Comparison of ENCODE assay signal across 1 cellular context in the genomic region with DNA sequence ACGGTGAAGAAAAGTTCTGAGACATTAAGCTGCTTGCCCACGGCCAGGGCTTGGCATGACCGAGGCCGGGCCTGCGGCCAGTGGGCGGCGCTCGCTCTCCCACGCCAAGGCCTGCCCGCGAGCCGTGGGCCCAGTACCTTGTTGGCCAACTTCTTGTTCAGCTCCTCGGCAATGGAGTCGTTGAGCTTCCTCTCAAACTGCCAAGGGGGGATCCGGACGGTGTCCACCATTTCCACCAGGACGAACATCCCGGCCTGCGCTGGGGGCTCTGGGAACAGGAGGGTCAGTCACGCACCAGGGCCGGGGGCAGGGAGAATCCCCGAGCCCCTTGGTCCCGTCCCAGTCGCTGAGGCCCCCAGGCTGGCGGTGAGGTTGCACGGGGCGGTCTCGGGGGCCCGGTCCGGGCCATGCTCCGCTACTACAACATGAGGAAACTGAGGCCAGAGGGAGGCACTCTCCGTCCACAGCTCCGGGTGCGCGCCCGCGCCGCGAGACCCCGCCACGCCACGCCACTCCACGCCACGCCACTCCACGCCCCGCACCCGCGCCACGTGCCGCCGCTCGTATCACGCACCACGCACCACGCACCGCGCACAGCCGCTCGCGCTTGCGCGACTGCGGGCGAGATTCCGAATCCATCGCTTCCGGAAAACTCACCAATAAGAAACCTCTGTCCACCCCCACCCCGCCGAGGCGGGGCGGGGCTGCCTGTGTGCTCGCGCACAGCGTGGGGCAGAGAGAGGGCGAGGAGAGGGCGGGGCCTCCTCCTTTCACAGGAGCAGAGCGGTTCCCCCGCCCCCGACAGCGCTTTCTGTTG.
A peak's percentile ranks its signal among the peaks of the same experiment; 100 is the strongest.
TF ChIP-seq lines count a peak whose summit lies in the region.

A gene with protein sequence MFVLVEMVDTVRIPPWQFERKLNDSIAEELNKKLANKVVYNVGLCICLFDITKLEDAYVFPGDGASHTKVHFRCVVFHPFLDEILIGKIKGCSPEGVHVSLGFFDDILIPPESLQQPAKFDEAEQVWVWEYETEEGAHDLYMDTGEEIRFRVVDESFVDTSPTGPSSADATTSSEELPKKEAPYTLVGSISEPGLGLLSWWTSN (minus strand): TSS at position 617 of the 817 bp plus-strand sequence. CDS start 369 bp downstream, at position 248.

TF ChIP-seq in K562, 482 proteins besides CTCF, POLR2A, EP300 and RAD21 (continued from another document and continues in another):
- peak; percentile 26 for TF ChIP-seq KDM5B (IDR thresholded peaks at IDR 0.05; ENCODE audit: insufficient replicate concordance, low read depth, low read length)
- TF ChIP-seq, protein P1, sequence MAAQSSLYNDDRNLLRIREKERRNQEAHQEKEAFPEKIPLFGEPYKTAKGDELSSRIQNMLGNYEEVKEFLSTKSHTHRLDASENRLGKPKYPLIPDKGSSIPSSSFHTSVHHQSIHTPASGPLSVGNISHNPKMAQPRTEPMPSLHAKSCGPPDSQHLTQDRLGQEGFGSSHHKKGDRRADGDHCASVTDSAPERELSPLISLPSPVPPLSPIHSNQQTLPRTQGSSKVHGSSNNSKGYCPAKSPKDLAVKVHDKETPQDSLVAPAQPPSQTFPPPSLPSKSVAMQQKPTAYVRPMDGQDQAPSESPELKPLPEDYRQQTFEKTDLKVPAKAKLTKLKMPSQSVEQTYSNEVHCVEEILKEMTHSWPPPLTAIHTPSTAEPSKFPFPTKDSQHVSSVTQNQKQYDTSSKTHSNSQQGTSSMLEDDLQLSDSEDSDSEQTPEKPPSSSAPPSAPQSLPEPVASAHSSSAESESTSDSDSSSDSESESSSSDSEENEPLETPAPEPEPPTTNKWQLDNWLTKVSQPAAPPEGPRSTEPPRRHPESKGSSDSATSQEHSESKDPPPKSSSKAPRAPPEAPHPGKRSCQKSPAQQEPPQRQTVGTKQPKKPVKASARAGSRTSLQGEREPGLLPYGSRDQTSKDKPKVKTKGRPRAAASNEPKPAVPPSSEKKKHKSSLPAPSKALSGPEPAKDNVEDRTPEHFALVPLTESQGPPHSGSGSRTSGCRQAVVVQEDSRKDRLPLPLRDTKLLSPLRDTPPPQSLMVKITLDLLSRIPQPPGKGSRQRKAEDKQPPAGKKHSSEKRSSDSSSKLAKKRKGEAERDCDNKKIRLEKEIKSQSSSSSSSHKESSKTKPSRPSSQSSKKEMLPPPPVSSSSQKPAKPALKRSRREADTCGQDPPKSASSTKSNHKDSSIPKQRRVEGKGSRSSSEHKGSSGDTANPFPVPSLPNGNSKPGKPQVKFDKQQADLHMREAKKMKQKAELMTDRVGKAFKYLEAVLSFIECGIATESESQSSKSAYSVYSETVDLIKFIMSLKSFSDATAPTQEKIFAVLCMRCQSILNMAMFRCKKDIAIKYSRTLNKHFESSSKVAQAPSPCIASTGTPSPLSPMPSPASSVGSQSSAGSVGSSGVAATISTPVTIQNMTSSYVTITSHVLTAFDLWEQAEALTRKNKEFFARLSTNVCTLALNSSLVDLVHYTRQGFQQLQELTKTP (IDR thresholded peaks at IDR 0.05; ENCODE audit: low read depth in 1 of 2, partially characterized antibody in 2 of 2), result no peak
- peak; percentile 76 for TF ChIP-seq ZFX (CRISPR knock-in tag; IDR thresholded peaks at IDR 0.05)
- TF ChIP-seq, protein P2, sequence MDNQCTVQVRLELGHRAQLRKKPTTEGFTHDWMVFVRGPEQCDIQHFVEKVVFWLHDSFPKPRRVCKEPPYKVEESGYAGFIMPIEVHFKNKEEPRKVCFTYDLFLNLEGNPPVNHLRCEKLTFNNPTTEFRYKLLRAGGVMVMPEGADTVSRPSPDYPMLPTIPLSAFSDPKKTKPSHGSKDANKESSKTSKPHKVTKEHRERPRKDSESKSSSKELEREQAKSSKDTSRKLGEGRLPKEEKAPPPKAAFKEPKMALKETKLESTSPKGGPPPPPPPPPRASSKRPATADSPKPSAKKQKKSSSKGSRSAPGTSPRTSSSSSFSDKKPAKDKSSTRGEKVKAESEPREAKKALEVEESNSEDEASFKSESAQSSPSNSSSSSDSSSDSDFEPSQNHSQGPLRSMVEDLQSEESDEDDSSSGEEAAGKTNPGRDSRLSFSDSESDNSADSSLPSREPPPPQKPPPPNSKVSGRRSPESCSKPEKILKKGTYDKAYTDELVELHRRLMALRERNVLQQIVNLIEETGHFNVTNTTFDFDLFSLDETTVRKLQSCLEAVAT (IDR thresholded peaks at IDR 0.05), result 0 out of 4 replicates have a peak, but pooled peaks of 1 of the 2 experiments have one; percentile 18
- peak in 1 of 3 experiments; percentile 52 for TF ChIP-seq YY1 (IDR thresholded peaks at IDR 0.05; ENCODE audit: borderline replicate concordance in 1 of 3, control insufficient read depth in 1 of 3, extremely low read depth in 1 of 3, insufficient read depth in 3 of 3, insufficient read length in 1 of 3, insufficient replicate concordance in 2 of 3, low read depth in 1 of 3, low read length in 2 of 3)
- TF ChIP-seq CHCHD3 (CRISPR knock-in tag; IDR thresholded peaks at IDR 0.05), result no peak
- no peak for TF ChIP-seq CBX1 (IDR thresholded peaks at IDR 0.05; ENCODE audit: low read depth)
- TF ChIP-seq NFYB (IDR thresholded peaks at IDR 0.05; ENCODE audit: extremely low read depth, insufficient read length), result peak; percentile 65
- TF ChIP-seq EGR1 (conservative IDR thresholded peaks at IDR 0.05), result peak; percentile 81
- no peak for TF ChIP-seq ZNF785 (CRISPR knock-in tag; IDR thresholded peaks at IDR 0.05)
- TF ChIP-seq EP400 (IDR thresholded peaks at IDR 0.05), result peak; percentile 64; the same call in 1 of the 2 replicates
- peak; percentile 74 for TF ChIP-seq RBM25 (IDR thresholded peaks at IDR 0.05; ENCODE audit: low read depth, low read length, severe bottlenecking)
- peak; percentile 86 to 98 for TF ChIP-seq MAZ (CRISPR knock-in tag; conservative IDR thresholded peaks at IDR 0.05 in 1 of 2, IDR thresholded peaks at IDR 0.05 in 1 of 2)
- peak; percentile 74; the same call in 1 of the 2 replicates for TF ChIP-seq MTA3 (IDR thresholded peaks at IDR 0.05; ENCODE audit: borderline replicate concordance)
- TF ChIP-seq CBX2 (IDR thresholded peaks at IDR 0.05; ENCODE audit: insufficient read depth, low read length, poor library complexity, severe bottlenecking), result no peak
- TF ChIP-seq, protein P3, sequence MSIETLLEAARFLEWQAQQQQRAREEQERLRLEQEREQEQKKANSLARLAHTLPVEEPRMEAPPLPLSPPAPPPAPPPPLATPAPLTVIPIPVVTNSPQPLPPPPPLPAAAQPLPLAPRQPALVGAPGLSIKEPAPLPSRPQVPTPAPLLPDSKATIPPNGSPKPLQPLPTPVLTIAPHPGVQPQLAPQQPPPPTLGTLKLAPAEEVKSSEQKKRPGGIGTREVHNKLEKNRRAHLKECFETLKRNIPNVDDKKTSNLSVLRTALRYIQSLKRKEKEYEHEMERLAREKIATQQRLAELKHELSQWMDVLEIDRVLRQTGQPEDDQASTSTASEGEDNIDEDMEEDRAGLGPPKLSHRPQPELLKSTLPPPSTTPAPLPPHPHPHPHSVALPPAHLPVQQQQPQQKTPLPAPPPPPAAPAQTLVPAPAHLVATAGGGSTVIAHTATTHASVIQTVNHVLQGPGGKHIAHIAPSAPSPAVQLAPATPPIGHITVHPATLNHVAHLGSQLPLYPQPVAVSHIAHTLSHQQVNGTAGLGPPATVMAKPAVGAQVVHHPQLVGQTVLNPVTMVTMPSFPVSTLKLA (conservative IDR thresholded peaks at IDR 0.05), result peak; percentile 50 to 74
- TF ChIP-seq, protein P4, sequence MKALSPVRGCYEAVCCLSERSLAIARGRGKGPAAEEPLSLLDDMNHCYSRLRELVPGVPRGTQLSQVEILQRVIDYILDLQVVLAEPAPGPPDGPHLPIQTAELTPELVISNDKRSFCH (CRISPR knock-in tag; IDR thresholded peaks at IDR 0.05), result no peak
- TF ChIP-seq, protein P4 (tag; IDR thresholded peaks at IDR 0.05), result 0 out of 2 replicates have a peak, but pooled peaks have one; percentile 52
- no peak for TF ChIP-seq MED1 (CRISPR knock-in tag; IDR thresholded peaks at IDR 0.05; ENCODE audit: borderline replicate concordance)
- TF ChIP-seq CSDE1 (IDR thresholded peaks at IDR 0.05), result peak in 1 of 2 experiments; percentile 49; a peak in 1 of 4 replicates
- TF ChIP-seq HMGN3 (IDR thresholded peaks at IDR 0.05; ENCODE audit: borderline replicate concordance, extremely low read depth, insufficient read length, low read depth, low read length), result peak; percentile 32
- peak; percentile 30; the same call in 1 of the 2 replicates for TF ChIP-seq MTA1 (IDR thresholded peaks at IDR 0.05; ENCODE audit: borderline replicate concordance)
- TF ChIP-seq MYC (IDR thresholded peaks at IDR 0.05; ENCODE audit: low read depth, low read length), result peak; percentile 87
- no peak for TF ChIP-seq MYC (CRISPR knock-in tag; IDR thresholded peaks at IDR 0.05; ENCODE audit: borderline replicate concordance, low read depth)
- peak; percentile 57; the same call in 1 of the 2 replicates for TF ChIP-seq BMI1 (IDR thresholded peaks at IDR 0.05; ENCODE audit: low read length)
- TF ChIP-seq, protein P5, sequence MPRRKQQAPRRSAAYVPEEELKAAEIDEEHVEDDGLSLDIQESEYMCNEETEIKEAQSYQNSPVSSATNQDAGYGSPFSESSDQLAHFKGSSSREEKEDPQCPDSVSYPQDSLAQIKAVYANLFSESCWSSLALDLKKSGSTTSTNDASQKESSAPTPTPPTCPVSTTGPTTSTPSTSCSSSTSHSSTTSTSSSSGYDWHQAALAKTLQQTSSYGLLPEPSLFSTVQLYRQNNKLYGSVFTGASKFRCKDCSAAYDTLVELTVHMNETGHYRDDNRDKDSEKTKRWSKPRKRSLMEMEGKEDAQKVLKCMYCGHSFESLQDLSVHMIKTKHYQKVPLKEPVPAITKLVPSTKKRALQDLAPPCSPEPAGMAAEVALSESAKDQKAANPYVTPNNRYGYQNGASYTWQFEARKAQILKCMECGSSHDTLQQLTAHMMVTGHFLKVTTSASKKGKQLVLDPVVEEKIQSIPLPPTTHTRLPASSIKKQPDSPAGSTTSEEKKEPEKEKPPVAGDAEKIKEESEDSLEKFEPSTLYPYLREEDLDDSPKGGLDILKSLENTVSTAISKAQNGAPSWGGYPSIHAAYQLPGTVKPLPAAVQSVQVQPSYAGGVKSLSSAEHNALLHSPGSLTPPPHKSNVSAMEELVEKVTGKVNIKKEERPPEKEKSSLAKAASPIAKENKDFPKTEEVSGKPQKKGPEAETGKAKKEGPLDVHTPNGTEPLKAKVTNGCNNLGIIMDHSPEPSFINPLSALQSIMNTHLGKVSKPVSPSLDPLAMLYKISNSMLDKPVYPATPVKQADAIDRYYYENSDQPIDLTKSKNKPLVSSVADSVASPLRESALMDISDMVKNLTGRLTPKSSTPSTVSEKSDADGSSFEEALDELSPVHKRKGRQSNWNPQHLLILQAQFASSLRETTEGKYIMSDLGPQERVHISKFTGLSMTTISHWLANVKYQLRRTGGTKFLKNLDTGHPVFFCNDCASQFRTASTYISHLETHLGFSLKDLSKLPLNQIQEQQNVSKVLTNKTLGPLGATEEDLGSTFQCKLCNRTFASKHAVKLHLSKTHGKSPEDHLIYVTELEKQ (CRISPR knock-in tag; IDR thresholded peaks at IDR 0.05), result no peak
- TF ChIP-seq SAP30 (IDR thresholded peaks at IDR 0.05; ENCODE audit: borderline replicate concordance, insufficient read depth, low read depth, low read length, poor library complexity, severe bottlenecking), result peak; percentile 82
- TF ChIP-seq CTBP1 (IDR thresholded peaks at IDR 0.05; ENCODE audit: borderline replicate concordance), result peak; percentile 38; the same call in 1 of the 2 replicates
- TF ChIP-seq, protein P6, sequence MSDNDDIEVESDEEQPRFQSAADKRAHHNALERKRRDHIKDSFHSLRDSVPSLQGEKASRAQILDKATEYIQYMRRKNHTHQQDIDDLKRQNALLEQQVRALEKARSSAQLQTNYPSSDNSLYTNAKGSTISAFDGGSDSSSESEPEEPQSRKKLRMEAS (CRISPR knock-in tag; IDR thresholded peaks at IDR 0.05), result peak; percentile 77
- TF ChIP-seq, protein P7, sequence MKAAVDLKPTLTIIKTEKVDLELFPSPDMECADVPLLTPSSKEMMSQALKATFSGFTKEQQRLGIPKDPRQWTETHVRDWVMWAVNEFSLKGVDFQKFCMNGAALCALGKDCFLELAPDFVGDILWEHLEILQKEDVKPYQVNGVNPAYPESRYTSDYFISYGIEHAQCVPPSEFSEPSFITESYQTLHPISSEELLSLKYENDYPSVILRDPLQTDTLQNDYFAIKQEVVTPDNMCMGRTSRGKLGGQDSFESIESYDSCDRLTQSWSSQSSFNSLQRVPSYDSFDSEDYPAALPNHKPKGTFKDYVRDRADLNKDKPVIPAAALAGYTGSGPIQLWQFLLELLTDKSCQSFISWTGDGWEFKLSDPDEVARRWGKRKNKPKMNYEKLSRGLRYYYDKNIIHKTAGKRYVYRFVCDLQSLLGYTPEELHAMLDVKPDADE (conservative IDR thresholded peaks at IDR 0.05; ENCODE audit: control insufficient read depth, low read depth, low read length), result peak; percentile 51; the same call in 1 of the 2 replicates
- peak; percentile 56; the same call in 1 of the 2 replicates for TF ChIP-seq SRSF3 (IDR thresholded peaks at IDR 0.05; ENCODE audit: insufficient read depth, low read length)
- TF ChIP-seq SAFB (IDR thresholded peaks at IDR 0.05; ENCODE audit: borderline replicate concordance, low read depth, low read length), result peak; percentile 98
- no peak for TF ChIP-seq RFX7 (CRISPR knock-in tag; IDR thresholded peaks at IDR 0.05)
- peak; percentile 42; the same call in 1 of the 2 replicates for TF ChIP-seq LCOR (CRISPR knock-in tag; IDR thresholded peaks at IDR 0.05)
- peak; percentile 57; the same call in 1 of the 2 replicates for TF ChIP-seq MXI1 (IDR thresholded peaks at IDR 0.05; ENCODE audit: low read depth, low read length)
- TF ChIP-seq ZBTB7A (IDR thresholded peaks at IDR 0.05; ENCODE audit: borderline replicate concordance, control insufficient read depth, low read depth, low read length), result peak; percentile 49; the same call in 1 of the 2 replicates
- peak in 1 of 2 experiments; percentile 34; a peak in 1 of 4 replicates for TF ChIP-seq SIN3A (IDR thresholded peaks at IDR 0.05; ENCODE audit: borderline replicate concordance in 2 of 2, control insufficient read depth in 1 of 2, low read depth in 2 of 2, low read length in 2 of 2)
- peak; percentile 85 for TF ChIP-seq ELF1 (tag; IDR thresholded peaks at IDR 0.05)
- peak; percentile 49 for TF ChIP-seq HNRNPLL (IDR thresholded peaks at IDR 0.05; ENCODE audit: low read depth, low read length, poor library complexity, severe bottlenecking)
- TF ChIP-seq, protein P8, sequence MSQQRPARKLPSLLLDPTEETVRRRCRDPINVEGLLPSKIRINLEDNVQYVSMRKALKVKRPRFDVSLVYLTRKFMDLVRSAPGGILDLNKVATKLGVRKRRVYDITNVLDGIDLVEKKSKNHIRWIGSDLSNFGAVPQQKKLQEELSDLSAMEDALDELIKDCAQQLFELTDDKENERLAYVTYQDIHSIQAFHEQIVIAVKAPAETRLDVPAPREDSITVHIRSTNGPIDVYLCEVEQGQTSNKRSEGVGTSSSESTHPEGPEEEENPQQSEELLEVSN (IDR thresholded peaks at IDR 0.05; ENCODE audit: borderline replicate concordance in 1 of 2, extremely low read depth in 1 of 2, insufficient read depth in 1 of 2, insufficient read length in 1 of 2, low read depth in 1 of 2, low read length in 1 of 2, poor library complexity in 1 of 2, severe bottlenecking in 1 of 2), result peak; percentile 30 to 43
- peak; percentile 82; the same call in 1 of the 2 replicates for TF ChIP-seq ELF2 (CRISPR knock-in tag; IDR thresholded peaks at IDR 0.05)
